Comparison of ENCODE assay signal across 25 cellular contexts in genomic region chr20:45315672-45316071, GRCh38. TPM values are rescaled to one million over a fixed set of nuclear protein-coding genes. Genes with fewer than 3 reads are reported as not detected.
DNase-seq lines count a peak whose midpoint lies in the region; ATAC-seq and FAIRE-seq lines count a peak whose summit lies in the region.
"Had no signal": no experiment of that assay in that cellular context is flagged by ENCODE, and none has a peak within 500 bp of the region (broad histone marks: within the 10 kb centered on the region; RNA-seq: fewer than 3 reads in every experiment).

No MANE protein-coding gene starts in this region.

- H3K4me3 ChIP-seq in SJCRH30 = no peak overlapping the region
- H3K4me3 ChIP-seq: A549, HAP-1 had no signal

- H3K27ac Mint-ChIP-seq in activated T-cell treated with anti-CD3 and anti-CD28 coated beads, Interleukin-2, amount 50 U/mL, for 72 hours = peak overlapping the region; percentile 33
- peak overlapping the region; percentile 17 for H3K27ac Mint-ChIP-seq in stimulated activated naive CD8-positive, alpha-beta T cell treated with anti-CD3 and anti-CD28 coated beads, Interleukin-15, Interleukin-2, amounts not matched to agents 100 ng/mL and 50 ng/mL, for 24 hours
- H3K27ac Mint-ChIP-seq in activated T-helper 1 cell treated with anti-CD3 and anti-CD28 coated beads, Interleukin-12 subunit alpha, Interleukin-12 subunit beta, Interleukin-2, Interleukin-4 antibody, amounts not matched to agents 30 ng/mL and 10 ng/mL and 1 ng/mL, durations not matched to agents 14 hours and 24 hours and 36 hours = no peak overlapping the region
- H3K27ac Mint-ChIP-seq in stimulated activated naive CD8-positive, alpha-beta T cell treated with anti-CD3 and anti-CD28 coated beads, Interleukin-15, amount 100 ng/mL, for 72 hours = peak overlapping the region in 1 of 2 donors; percentile 40
- H3K27ac Mint-ChIP-seq: CD4-positive, alpha-beta memory T cell had no signal

- peaks cover 38% of the 10 kb centered on the region for H3K4me1 Mint-ChIP-seq in activated T-cell treated with anti-CD3 and anti-CD28 coated beads, Interleukin-2, amount 50 U/mL, for 72 hours (ENCODE audit: low read depth)
- peaks cover 30% of the 10 kb centered on the region for H3K4me1 Mint-ChIP-seq in stimulated activated naive CD8-positive, alpha-beta T cell treated with anti-CD3 and anti-CD28 coated beads, Interleukin-15, Interleukin-2, amounts not matched to agents 100 ng/mL and 50 ng/mL, for 24 hours (ENCODE audit: low read depth)
- peaks cover 52% of the 10 kb centered on the region for H3K4me1 Mint-ChIP-seq in activated T-helper 1 cell treated with anti-CD3 and anti-CD28 coated beads, Interleukin-12 subunit alpha, Interleukin-12 subunit beta, Interleukin-2, Interleukin-4 antibody, amounts not matched to agents 30 ng/mL and 10 ng/mL and 1 ng/mL, durations not matched to agents 14 hours and 24 hours and 36 hours (ENCODE audit: low read depth)
- H3K4me1 Mint-ChIP-seq in stimulated activated naive CD8-positive, alpha-beta T cell treated with anti-CD3 and anti-CD28 coated beads, Interleukin-15, amount 100 ng/mL, for 72 hours = peaks cover 67% of the 10 kb centered on the region

- no peaks in the 10 kb centered on the region for H3K9me3 Mint-ChIP-seq in activated T-cell treated with anti-CD3 and anti-CD28 coated beads, Interleukin-2, amount 50 U/mL, for 72 hours
- H3K9me3 Mint-ChIP-seq in stimulated activated naive CD8-positive, alpha-beta T cell treated with anti-CD3 and anti-CD28 coated beads, Interleukin-15, Interleukin-2, amounts not matched to agents 100 ng/mL and 50 ng/mL, for 24 hours = no peaks in the 10 kb centered on the region
- no peaks in the 10 kb centered on the region for H3K9me3 Mint-ChIP-seq in activated T-helper 1 cell treated with anti-CD3 and anti-CD28 coated beads, Interleukin-12 subunit alpha, Interleukin-12 subunit beta, Interleukin-2, Interleukin-4 antibody, amounts not matched to agents 30 ng/mL and 10 ng/mL and 1 ng/mL, durations not matched to agents 14 hours and 24 hours and 36 hours
- H3K9me3 Mint-ChIP-seq in stimulated activated naive CD8-positive, alpha-beta T cell treated with anti-CD3 and anti-CD28 coated beads, Interleukin-15, amount 100 ng/mL, for 72 hours = no peaks in the 10 kb centered on the region
- H3K9me3 Mint-ChIP-seq: CD4-positive, alpha-beta memory T cell had no signal

- peaks cover 52% of the 10 kb centered on the region for H3K27me3 Mint-ChIP-seq in activated T-cell treated with anti-CD3 and anti-CD28 coated beads, Interleukin-2, amount 50 U/mL, for 72 hours (ENCODE audit: low read depth)
- peaks cover 57% of the 10 kb centered on the region for H3K27me3 Mint-ChIP-seq in stimulated activated naive CD8-positive, alpha-beta T cell treated with anti-CD3 and anti-CD28 coated beads, Interleukin-15, Interleukin-2, amounts not matched to agents 100 ng/mL and 50 ng/mL, for 24 hours
- peaks cover 3% of the 10 kb centered on the region for H3K27me3 Mint-ChIP-seq in activated T-helper 1 cell treated with anti-CD3 and anti-CD28 coated beads, Interleukin-12 subunit alpha, Interleukin-12 subunit beta, Interleukin-2, Interleukin-4 antibody, amounts not matched to agents 30 ng/mL and 10 ng/mL and 1 ng/mL, durations not matched to agents 14 hours and 24 hours and 36 hours (ENCODE audit: insufficient read depth)
- H3K27me3 Mint-ChIP-seq in stimulated activated naive CD8-positive, alpha-beta T cell treated with anti-CD3 and anti-CD28 coated beads, Interleukin-15, amount 100 ng/mL, for 72 hours = peaks cover 70% of the 10 kb centered on the region

- no peak for DNase-seq in activated T-cell treated with anti-CD3 and anti-CD28 coated beads, Interleukin-2, amount 50 U/mL, for 72 hours
- no peak for DNase-seq in activated T-cell treated with anti-CD3 and anti-CD28 coated beads, Interleukin-2, amount 50 U/mL, for 1 hour
- DNase-seq in stimulated activated naive CD8-positive, alpha-beta T cell treated with anti-CD3 and anti-CD28 coated beads, Interleukin-15, Interleukin-2, amounts not matched to agents 100 U/mL and 50 U/mL, for 24 hours = no peak
- no peak for DNase-seq in activated T-helper 1 cell treated with anti-CD3 and anti-CD28 coated beads, Interleukin-12 subunit alpha, Interleukin-12 subunit beta, Interleukin-2, Interleukin-4 antibody, amounts not matched to agents 30 ng/mL and 10 ng/mL and 1 ng/mL, durations not matched to agents 14 hours and 24 hours and 36 hours (ENCODE audit: low spot score)
- DNase-seq in stimulated activated naive CD8-positive, alpha-beta T cell treated with anti-CD3 and anti-CD28 coated beads, Interleukin-15, amount 100 ng/mL, for 72 hours = no peak
- DNase-seq in SJCRH30 = no peak
- no peak for DNase-seq in HTR-8/SVneo (ENCODE audit: insufficient read length, low spot score)
- DNase-seq: 8988T; ACHN; AML-193; C1 segment of cervical spinal cord; Calu3; CD4-positive, alpha-beta memory T cell; COR-L47; DMS79 treated with DMSO at 0.1 percent for 48 hours; GF-D8; GOT3 had no signal

- no peaks in the 10 kb centered on the region for H3K36me3 ChIP-seq in SJCRH30
- H3K36me3 ChIP-seq: HAP-1 had no signal

- no peak for ATAC-seq in activated T-cell treated with anti-CD3 and anti-CD28 coated beads, Interleukin-2, amount 50 U/mL, for 72 hours (replicated peaks in 1 of 2)
- no peak for ATAC-seq in stimulated activated naive CD8-positive, alpha-beta T cell treated with anti-CD3 and anti-CD28 coated beads, Interleukin-15, Interleukin-2, amounts not matched to agents 100 U/mL and 50 U/mL, for 24 hours
- no peak for ATAC-seq in stimulated activated naive CD8-positive, alpha-beta T cell treated with anti-CD3 and anti-CD28 coated beads, Interleukin-15, amount 100 ng/mL, for 72 hours
- ATAC-seq: A549 had no signal

- no peaks in the 10 kb centered on the region for H3K4me1 ChIP-seq in SJCRH30
- H3K4me1 ChIP-seq: A549, HAP-1 had no signal

- H3K27me3 ChIP-seq in SJCRH30 = peaks cover 12% of the 10 kb centered on the region; the same call in 1 of the 2 replicates

- intact Hi-C loops in activated T-helper 1 cell treated with anti-CD3 and anti-CD28 coated beads, Interleukin-12 subunit alpha, Interleukin-12 subunit beta, Interleukin-2, Interleukin-4 antibody, amounts not matched to agents 30 ng/mL and 10 ng/mL and 1 ng/mL, durations not matched to agents 14 hours and 24 hours and 36 hours (cut with micrococcal nuclease) = no loop called here

- H3K27ac ChIP-seq in SJCRH30 = no peak overlapping the region
- H3K27ac ChIP-seq: A549 had no signal

- H3K36me3 Mint-ChIP-seq in activated T-cell treated with anti-CD3 and anti-CD28 coated beads, Interleukin-2, amount 50 U/mL, for 72 hours (ENCODE audit: insufficient read depth in 2 of 2) = peaks cover 0 to 2% of the 10 kb centered on the region in 2 donors
- H3K36me3 Mint-ChIP-seq in stimulated activated naive CD8-positive, alpha-beta T cell treated with anti-CD3 and anti-CD28 coated beads, Interleukin-15, Interleukin-2, amounts not matched to agents 100 ng/mL and 50 ng/mL, for 24 hours (ENCODE audit: low read depth) = no peaks in the 10 kb centered on the region
- H3K36me3 Mint-ChIP-seq in activated T-helper 1 cell treated with anti-CD3 and anti-CD28 coated beads, Interleukin-12 subunit alpha, Interleukin-12 subunit beta, Interleukin-2, Interleukin-4 antibody, amounts not matched to agents 30 ng/mL and 10 ng/mL and 1 ng/mL, durations not matched to agents 14 hours and 24 hours and 36 hours (ENCODE audit: low read depth) = peaks cover 9% of the 10 kb centered on the region
- H3K36me3 Mint-ChIP-seq: CD4-positive, alpha-beta memory T cell had no signal

- no peak for FAIRE-seq in HTR-8/SVneo (lab: Jason Lieb, UNC)
- FAIRE-seq: A549, GM12891, GM18507, H54 had no signal

- no peaks in the 10 kb centered on the region for H3K9me3 ChIP-seq in SJCRH30 (replicated peaks)
- H3K9me3 ChIP-seq: A549, HAP-1 had no signal

- peak overlapping the region; percentile 27 to 58 for H3K4me3 Mint-ChIP-seq in activated T-cell treated with anti-CD3 and anti-CD28 coated beads, Interleukin-2, amount 50 U/mL, for 72 hours
- H3K4me3 Mint-ChIP-seq in stimulated activated naive CD8-positive, alpha-beta T cell treated with anti-CD3 and anti-CD28 coated beads, Interleukin-15, Interleukin-2, amounts not matched to agents 100 ng/mL and 50 ng/mL, for 24 hours = no peak overlapping the region
- peak overlapping the region; percentile 37 for H3K4me3 Mint-ChIP-seq in activated T-helper 1 cell treated with anti-CD3 and anti-CD28 coated beads, Interleukin-12 subunit alpha, Interleukin-12 subunit beta, Interleukin-2, Interleukin-4 antibody, amounts not matched to agents 30 ng/mL and 10 ng/mL and 1 ng/mL, durations not matched to agents 14 hours and 24 hours and 36 hours
- H3K4me3 Mint-ChIP-seq in stimulated activated naive CD8-positive, alpha-beta T cell treated with anti-CD3 and anti-CD28 coated beads, Interleukin-15, amount 100 ng/mL, for 72 hours = peak overlapping the region; percentile 28 to 68

RNA-seq across cellular contexts. Expression of gene MATN4, which starts 7.6 kb away (rescaled TPM):
- 1 to 10 TPM; 3.5 to 5.1 TPM for total RNA-seq in activated T-cell treated with anti-CD3 and anti-CD28 coated beads, Interleukin-2, amount 50 U/mL, for 72 hours
- 2.0 and 2.1 TPM in 2 replicates for total RNA-seq in activated T-helper 1 cell treated with anti-CD3 and anti-CD28 coated beads, Interleukin-12 subunit alpha, Interleukin-12 subunit beta, Interleukin-2, Interleukin-4 antibody, amounts not matched to agents 30 ng/mL and 10 ng/mL and 1 ng/mL, durations not matched to agents 14 hours and 24 hours and 36 hours
- 0.18 TPM in 1 of 2 replicates, not detected in the other for total RNA-seq in SJCRH30 (2014; rRNA removed; shearing (Covaris generic))
- total RNA-seq: CD4-positive, alpha-beta memory T cell; Daoy; G401 had no signal

RNA-seq across cellular contexts. Expression of gene RBPJL, which starts 9.0 kb away (rescaled TPM):
- not detected for total RNA-seq in activated T-cell treated with anti-CD3 and anti-CD28 coated beads, Interleukin-2, amount 50 U/mL, for 72 hours
- 0.18 TPM in 1 of 2 replicates, not detected in the other for total RNA-seq in activated T-helper 1 cell treated with anti-CD3 and anti-CD28 coated beads, Interleukin-12 subunit alpha, Interleukin-12 subunit beta, Interleukin-2, Interleukin-4 antibody, amounts not matched to agents 30 ng/mL and 10 ng/mL and 1 ng/mL, durations not matched to agents 14 hours and 24 hours and 36 hours
- not detected in 2 replicates for total RNA-seq in SJCRH30 (2014; rRNA removed; shearing (Covaris generic))
- total RNA-seq: Calu3; CD4-positive, alpha-beta memory T cell; Daoy; G401 had no signal

RNA-seq across cellular contexts. Expression of gene SDC4, which starts 32.6 kb away (rescaled TPM):
- 10 to 100 TPM; 37.7 to 51.1 TPM for total RNA-seq in activated T-cell treated with anti-CD3 and anti-CD28 coated beads, Interleukin-2, amount 50 U/mL, for 72 hours
- 220 and 222 TPM in 2 replicates for total RNA-seq in activated T-helper 1 cell treated with anti-CD3 and anti-CD28 coated beads, Interleukin-12 subunit alpha, Interleukin-12 subunit beta, Interleukin-2, Interleukin-4 antibody, amounts not matched to agents 30 ng/mL and 10 ng/mL and 1 ng/mL, durations not matched to agents 14 hours and 24 hours and 36 hours
- total RNA-seq in SJCRH30 (2014; rRNA removed; shearing (Covaris generic)) = 47.4 and 48.7 TPM in 2 replicates

RNA-seq across cellular contexts. Expression of gene SYS1, which starts 47.3 kb away (rescaled TPM):
- total RNA-seq in activated T-cell treated with anti-CD3 and anti-CD28 coated beads, Interleukin-2, amount 50 U/mL, for 72 hours = 10 to 100 TPM; 35.4 to 38.8 TPM
- 25.6 and 26.4 TPM in 2 replicates for total RNA-seq in activated T-helper 1 cell treated with anti-CD3 and anti-CD28 coated beads, Interleukin-12 subunit alpha, Interleukin-12 subunit beta, Interleukin-2, Interleukin-4 antibody, amounts not matched to agents 30 ng/mL and 10 ng/mL and 1 ng/mL, durations not matched to agents 14 hours and 24 hours and 36 hours
- 24.2 and 27.8 TPM in 2 replicates for total RNA-seq in SJCRH30 (2014; rRNA removed; shearing (Covaris generic))
